In the genomic region with DNA sequence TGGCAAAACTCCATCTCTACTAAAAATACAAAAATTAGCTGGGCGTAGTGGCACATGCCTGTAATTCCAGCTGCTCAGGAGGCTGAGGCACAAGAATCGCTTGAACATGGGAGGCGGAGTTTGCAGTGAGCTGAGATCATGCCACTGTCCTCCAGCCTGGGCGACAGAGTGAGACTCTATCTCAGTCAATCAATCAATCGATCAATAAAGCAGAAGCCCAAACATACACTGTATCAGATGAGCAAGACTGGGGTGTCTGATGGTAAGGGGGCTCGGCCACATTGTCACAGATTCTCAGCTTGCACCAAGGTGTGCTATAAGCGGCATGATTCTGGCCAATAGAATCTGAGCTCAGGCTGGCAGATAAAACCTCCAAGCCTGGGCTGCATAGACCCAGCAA, we compare ENCODE assay signal across 19 cellular contexts.
"Had no signal": no experiment of that assay in that cellular context is flagged by ENCODE, and none has a peak within 500 bp of the region (broad histone marks: within the 10 kb centered on the region; RNA-seq: fewer than 3 reads in every experiment).

No MANE protein-coding gene starts in this region.

- H3K9me3 ChIP-seq: MG63, SJSA1 had no signal

- ATAC-seq: HepG2 had no signal

- DNase-seq: IMR-90, Karpas-422, KG1, MG63, NCI-H1092 treated with DMSO at 0.1 percent for 48 hours, NCI-H1436, NCI-H187, NCI-H2029, NCI-H2081 treated with DMSO at 0.1 percent for 48 hours, NCI-H226, NCI-H446, NCI-H510A, NCI-H774, Right ventricle myocardium superior, RPMI8226, SIG-M5 had no signal

- H3K4me1 ChIP-seq: SJSA1 had no signal

- H3K27ac ChIP-seq: SJSA1, SK-N-MC had no signal

- H3K36me3 ChIP-seq: MG63, SJSA1 had no signal

- H3K27me3 ChIP-seq: MG63, SJSA1 had no signal

- H3K4me3 ChIP-seq: MG63, SJSA1, SK-N-MC had no signal
